18 cellular contexts compared by ENCODE assay signal in genomic region chr17:2500446-2500845, GRCh38.
"Had no signal": no experiment of that assay in that cellular context is flagged by ENCODE, and none has a peak within 500 bp of the region (broad histone marks: within the 10 kb centered on the region; RNA-seq: fewer than 3 reads in every experiment).

No MANE protein-coding gene starts in this region.

- DNase-seq: activated CD4-positive, alpha-beta memory T cell treated with anti-CD3 and anti-CD28 coated beads for 36 hours; activated CD4-positive, alpha-beta T cell treated with anti-CD3 and anti-CD28 coated beads for 48 hours; activated effector memory CD4-positive, alpha-beta T cell treated with anti-CD3 and anti-CD28 coated beads, Interleukin-2, amount 50 U/mL, for 16 hours; activated naive CD4-positive, alpha-beta T cell treated with anti-CD3 and anti-CD28 coated beads, Interleukin-2, amount 10 ng/mL, durations not matched to agents 7 days and 5 days; caudate nucleus; erythroblast; foreskin fibroblast; left ventricle myocardium inferior; mesenchymal stem cell; pancreas; right cardiac atrium; stimulated activated CD4-positive, alpha-beta T cell treated with anti-CD3 and anti-CD28 coated beads, Interleukin-1b, Interleukin-23, amount 100 ng/mL, for 48 hours; transverse colon; uterus had no signal

- H3K36me3 ChIP-seq: uterus had no signal

- H3K4me3 ChIP-seq: left ventricle myocardium inferior, pancreas, transverse colon, uterus had no signal

- H3K9me3 Mint-ChIP-seq: activated CD4-positive, alpha-beta memory T cell treated with anti-CD3 and anti-CD28 coated beads for 36 hours; activated naive CD4-positive, alpha-beta T cell treated with anti-CD3 and anti-CD28 coated beads, Interleukin-2, amount 10 ng/mL, durations not matched to agents 7 days and 5 days had no signal

- H3K4me3 Mint-ChIP-seq: activated CD4-positive, alpha-beta memory T cell treated with anti-CD3 and anti-CD28 coated beads for 36 hours; activated naive CD4-positive, alpha-beta T cell treated with anti-CD3 and anti-CD28 coated beads, Interleukin-2, amount 10 ng/mL, durations not matched to agents 7 days and 5 days; brain; nephron had no signal

- H3K27me3 ChIP-seq: neutrophil, pancreas, transverse colon, uterus had no signal

- FAIRE-seq: colon, pancreas had no signal

- H3K4me1 ChIP-seq: pancreas, transverse colon, uterus had no signal

- H3K9me3 ChIP-seq: left ventricle myocardium inferior, neutrophil, pancreas, transverse colon, uterus had no signal

- H3K27ac Mint-ChIP-seq: activated CD4-positive, alpha-beta memory T cell treated with anti-CD3 and anti-CD28 coated beads for 36 hours; activated naive CD4-positive, alpha-beta T cell treated with anti-CD3 and anti-CD28 coated beads, Interleukin-2, amount 10 ng/mL, durations not matched to agents 7 days and 5 days; brain; nephron had no signal

- H3K27ac ChIP-seq: left ventricle myocardium inferior, neutrophil, pancreas, transverse colon, uterus had no signal

- H3K4me1 Mint-ChIP-seq: brain, nephron had no signal

- ATAC-seq: pancreas, right cardiac atrium had no signal

- H3K27me3 Mint-ChIP-seq: activated CD4-positive, alpha-beta memory T cell treated with anti-CD3 and anti-CD28 coated beads for 36 hours; activated naive CD4-positive, alpha-beta T cell treated with anti-CD3 and anti-CD28 coated beads, Interleukin-2, amount 10 ng/mL, durations not matched to agents 7 days and 5 days; brain had no signal
